Comparison of ENCODE assay signal across 8 cellular contexts in genomic region chr20:44736170-44737021, GRCh38. TPM values are rescaled to one million over a fixed set of nuclear protein-coding genes. Genes with fewer than 3 reads are reported as not detected.
DNase-seq lines count a peak whose midpoint lies in the region; ATAC-seq, FAIRE-seq and TF ChIP-seq lines count a peak whose summit lies in the region.

No MANE protein-coding gene starts in this region.

- TF ChIP-seq CTCF in gastroesophageal sphincter (IDR thresholded peaks at IDR 0.05) (no peak), osteocyte (IDR thresholded peaks at IDR 0.05) (no peak)

- ATAC-seq in activated CD8-positive, alpha-beta T cell treated with anti-CD3 and anti-CD28 coated beads, Interleukin-2, amount 10 ng/mL, durations not matched to agents 7 days and 5 days, result peak; percentile 50
- ATAC-seq in gastroesophageal sphincter (peak; percentile 77), GM19324 (IDR thresholded peaks at IDR 0.05; ENCODE audit: low FRiP score, unreplicated experiment) (no peak)

- H3K4me1 Mint-ChIP-seq in activated CD8-positive, alpha-beta T cell treated with anti-CD3 and anti-CD28 coated beads, Interleukin-2, amount 10 ng/mL, durations not matched to agents 7 days and 5 days (ENCODE audit: low read depth), result peaks cover 22% of the 10 kb centered on the region
- H3K4me1 Mint-ChIP-seq in osteocyte (ENCODE audit: unreplicated experiment), result peaks cover 55% of the 10 kb centered on the region

- CTCF ChIA-PET in activated CD8-positive, alpha-beta T cell treated with anti-CD3 and anti-CD28 coated beads, Interleukin-2, amount 10 ng/mL, durations not matched to agents 7 days and 5 days (lab: Charles Lee), result interaction anchor here (1.2 to 2.7 kb wide), 5 partner anchors 11 to 347 kb away, joined by 3 to 10 read pairs (median 5); no protein-coding TSS in a partner anchor

- peak overlapping the region; percentile 62 for H3K4me3 Mint-ChIP-seq in activated CD8-positive, alpha-beta T cell treated with anti-CD3 and anti-CD28 coated beads, Interleukin-2, amount 10 ng/mL, durations not matched to agents 7 days and 5 days
- peak overlapping the region; percentile 9 for H3K4me3 Mint-ChIP-seq in osteocyte (ENCODE audit: unreplicated experiment)

- TF ChIP-seq EP300 in gastroesophageal sphincter (IDR thresholded peaks at IDR 0.05), result no peak

- no peaks in the 10 kb centered on the region for H3K9me3 ChIP-seq in gastroesophageal sphincter

- H3K4me1 ChIP-seq in gastroesophageal sphincter, result peaks cover 0 to 50% (median 0%) of the 10 kb centered on the region in 3 donors

- peak in 4 of 6 experiments; percentile 11 to 32 (median 18) for DNase-seq in stimulated activated naive CD4-positive, alpha-beta T cell (lab: John Stamatoyannopoulos, UW)
- no peak for DNase-seq in stimulated activated naive CD4-positive, alpha-beta T cell treated with Interleukin-2 at 50 U/mL for 16 hours (lab: John Stamatoyannopoulos, UW)
- DNase-seq in NCI-H2196 treated with DMSO at 0.1 percent for 48 hours (lab: John Stamatoyannopoulos, UW; ENCODE audit: unreplicated experiment) (peak; percentile 48), osteocyte (ENCODE audit: extremely low spot score, unreplicated experiment) (no peak), GM19239 (ENCODE audit: insufficient read length, low spot score) (no peak)
- peak; percentile 52 for DNase-seq in activated CD8-positive, alpha-beta T cell treated with anti-CD3 and anti-CD28 coated beads, Interleukin-2, amount 10 ng/mL, durations not matched to agents 7 days and 5 days

- H3K9me3 Mint-ChIP-seq in activated CD8-positive, alpha-beta T cell treated with anti-CD3 and anti-CD28 coated beads, Interleukin-2, amount 10 ng/mL, durations not matched to agents 7 days and 5 days (ENCODE audit: insufficient read depth), result peaks cover 6% of the 10 kb centered on the region
- H3K9me3 Mint-ChIP-seq in osteocyte (ENCODE audit: unreplicated experiment), result peaks cover 4% of the 10 kb centered on the region

- TF ChIP-seq POLR2A in gastroesophageal sphincter (IDR thresholded peaks at IDR 0.05), result no peak

- H3K36me3 Mint-ChIP-seq in activated CD8-positive, alpha-beta T cell treated with anti-CD3 and anti-CD28 coated beads, Interleukin-2, amount 10 ng/mL, durations not matched to agents 7 days and 5 days (ENCODE audit: low read depth), result peaks cover 2% of the 10 kb centered on the region
- H3K36me3 Mint-ChIP-seq in osteocyte (ENCODE audit: unreplicated experiment), result peaks cover 4% of the 10 kb centered on the region

- H3K27ac ChIP-seq in gastroesophageal sphincter, result peak overlapping the region in 1 of 4 donors; percentile 44

- H3K27me3 ChIP-seq in gastroesophageal sphincter, result no peaks in the 10 kb centered on the region

- POLR2A ChIA-PET in activated CD8-positive, alpha-beta T cell treated with anti-CD3 and anti-CD28 coated beads, Interleukin-2, amount 10 ng/mL, durations not matched to agents 7 days and 5 days (lab: Charles Lee), result no interaction called here

- H3K27me3 Mint-ChIP-seq in activated CD8-positive, alpha-beta T cell treated with anti-CD3 and anti-CD28 coated beads, Interleukin-2, amount 10 ng/mL, durations not matched to agents 7 days and 5 days (ENCODE audit: low read depth), result no peaks in the 10 kb centered on the region
- no peaks in the 10 kb centered on the region for H3K27me3 Mint-ChIP-seq in osteocyte (ENCODE audit: unreplicated experiment)

- H3K36me3 ChIP-seq in gastroesophageal sphincter, result no peaks in the 10 kb centered on the region

- 35 to 54% methylated on average over 4 of the region's 6 CpGs for WGBS in gastroesophageal sphincter (ENCODE audit: low coverage in 1 of 2), 2 donors

- FAIRE-seq in GM19239 (lab: Jason Lieb, UNC), result no peak

- H3K4me3 ChIP-seq in gastroesophageal sphincter, result no peak overlapping the region

- peak overlapping the region; percentile 80 for H3K27ac Mint-ChIP-seq in activated CD8-positive, alpha-beta T cell treated with anti-CD3 and anti-CD28 coated beads, Interleukin-2, amount 10 ng/mL, durations not matched to agents 7 days and 5 days
- peak overlapping the region; percentile 72 for H3K27ac Mint-ChIP-seq in osteocyte (ENCODE audit: unreplicated experiment)

RNA-seq across cellular contexts. Expression of gene KCNK15, which starts 9.3 kb away (rescaled TPM):
- not detected for total RNA-seq in activated CD8-positive, alpha-beta T cell treated with anti-CD3 and anti-CD28 coated beads, Interleukin-2, amount 10 ng/mL, durations not matched to agents 7 days and 5 days
- total RNA-seq in gastroesophageal sphincter (1 to 10 TPM; 1.3 to 4.7 (median 2.8) TPM), osteocyte (17.5 and 21.5 TPM in 2 replicates)

RNA-seq across cellular contexts. Expression of gene CCN5, which starts 21.2 kb away (rescaled TPM):
- total RNA-seq in activated CD8-positive, alpha-beta T cell treated with anti-CD3 and anti-CD28 coated beads, Interleukin-2, amount 10 ng/mL, durations not matched to agents 7 days and 5 days, result not detected
- total RNA-seq in gastroesophageal sphincter (100 to 1,000 TPM in 3 of 4 donors, 10 to 100 TPM in 1; 52.9 to 359 (median 146) TPM), osteocyte (18.2 and 24.0 TPM in 2 replicates)

Comparison
In these comparisons a context has a peak if more than half of its experiments do, and no peak if none do; other contexts are left out.
1. DNase-seq: peak in stimulated activated naive CD4-positive, alpha-beta T cell (4 of 6), NCI-H2196 treated with DMSO at 0.1 percent for 48 hours (single experiment) and activated CD8-positive, alpha-beta T cell treated with anti-CD3 and anti-CD28 coated beads, Interleukin-2, amount 10 ng/mL, durations not matched to agents 7 days and 5 days (single experiment); none in stimulated activated naive CD4-positive, alpha-beta T cell treated with Interleukin-2 at 50 U/mL for 16 hours (single experiment), osteocyte (single experiment) and GM19239 (single experiment).
2. RNA of gene CCN5, which starts 21.2 kb away (total RNA-seq): 52.9 to 359 TPM in gastroesophageal sphincter and 18.2 to 24.0 TPM in osteocyte; not detected in activated CD8-positive, alpha-beta T cell treated with anti-CD3 and anti-CD28 coated beads, Interleukin-2, amount 10 ng/mL, durations not matched to agents 7 days and 5 days; every median in the first group is over 10 times any median in the second.